8 cellular contexts compared by ENCODE assay signal in the genomic region with DNA sequence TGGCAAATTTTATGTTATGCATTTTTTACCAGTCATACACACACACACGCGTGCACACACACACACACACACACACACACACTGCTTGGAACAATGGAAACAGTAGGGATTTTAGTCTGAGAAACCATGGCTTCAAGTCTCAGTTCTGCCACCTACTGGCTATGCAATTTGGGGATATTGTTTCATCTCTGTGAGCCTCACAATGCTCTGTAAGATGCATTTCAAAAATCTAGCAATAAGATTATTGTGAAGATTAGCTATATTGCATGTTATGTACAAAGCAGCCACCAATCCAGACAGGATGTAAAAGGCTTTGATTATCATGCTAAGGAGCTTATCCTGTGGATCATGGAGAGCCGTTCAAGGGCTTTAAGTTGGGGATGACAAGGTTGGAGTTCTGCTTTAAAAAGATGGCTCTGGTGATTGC.
DNase-seq lines count a peak whose midpoint lies in the region; ATAC-seq lines count a peak whose summit lies in the region.

No MANE protein-coding gene starts in this region.

- in situ Hi-C loops in Caki2 (cut with HindIII; ENCODE audit: low pct_unique_long_range_greater_than_20kb, low sequenced_read_pairs) = no loop called here

- no peak overlapping the region for H3K4me3 Mint-ChIP-seq in activated CD8-positive, alpha-beta memory T cell treated with anti-CD3 and anti-CD28 coated beads, Interleukin-2, amount 10 ng/mL, durations not matched to agents 7 days and 5 days

- no peaks in the 10 kb centered on the region for H3K9me3 Mint-ChIP-seq in activated CD8-positive, alpha-beta memory T cell treated with anti-CD3 and anti-CD28 coated beads, Interleukin-2, amount 10 ng/mL, durations not matched to agents 7 days and 5 days (ENCODE audit: low read depth)

- no peak overlapping the region for H3K4me3 ChIP-seq in H7 (ENCODE audit: insufficient read depth, low read depth, low read length)

- H3K27me3 ChIP-seq in H7 (ENCODE audit: control insufficient read depth, insufficient read depth, low read length) = no peaks in the 10 kb centered on the region

- no peaks in the 10 kb centered on the region for H3K36me3 ChIP-seq in H7 (replicated peaks; ENCODE audit: control insufficient read depth, insufficient read depth, low read length)

- ATAC-seq in activated CD8-positive, alpha-beta memory T cell treated with anti-CD3 and anti-CD28 coated beads, Interleukin-2, amount 10 ng/mL, durations not matched to agents 7 days and 5 days = no peak
- no peak for ATAC-seq in HG02588 (IDR thresholded peaks at IDR 0.05; ENCODE audit: unreplicated experiment)

- H3K27ac Mint-ChIP-seq in activated CD8-positive, alpha-beta memory T cell treated with anti-CD3 and anti-CD28 coated beads, Interleukin-2, amount 10 ng/mL, durations not matched to agents 7 days and 5 days = no peak overlapping the region

- H3K4me1 Mint-ChIP-seq in activated CD8-positive, alpha-beta memory T cell treated with anti-CD3 and anti-CD28 coated beads, Interleukin-2, amount 10 ng/mL, durations not matched to agents 7 days and 5 days = peaks cover 2% of the 10 kb centered on the region

- peaks cover 6% of the 10 kb centered on the region for H3K27me3 Mint-ChIP-seq in activated CD8-positive, alpha-beta memory T cell treated with anti-CD3 and anti-CD28 coated beads, Interleukin-2, amount 10 ng/mL, durations not matched to agents 7 days and 5 days

- no peaks in the 10 kb centered on the region for H3K36me3 Mint-ChIP-seq in activated CD8-positive, alpha-beta memory T cell treated with anti-CD3 and anti-CD28 coated beads, Interleukin-2, amount 10 ng/mL, durations not matched to agents 7 days and 5 days

- peak; percentile 22 for DNase-seq in Caki2 (ENCODE audit: low read depth)
- peak; percentile 51 for DNase-seq in H7
- DNase-seq in NCI-H69 (lab: John Stamatoyannopoulos, UW) = peak; percentile 60
- DNase-seq in cerebellar cortex (ENCODE audit: low spot score) = peak; percentile 24
- peak; percentile 40 for DNase-seq in mucosa of gallbladder (ENCODE audit: low spot score)
- no peak for DNase-seq in NK-92 (lab: John Stamatoyannopoulos, UW; ENCODE audit: unreplicated experiment)
- DNase-seq in activated CD8-positive, alpha-beta memory T cell treated with anti-CD3 and anti-CD28 coated beads, Interleukin-2, amount 10 ng/mL, durations not matched to agents 7 days and 5 days = no peak

- CTCF ChIA-PET in activated CD8-positive, alpha-beta memory T cell treated with anti-CD3 and anti-CD28 coated beads, Interleukin-2, amount 10 ng/mL, durations not matched to agents 7 days and 5 days (lab: Charles Lee) = interaction anchor here (0.8 kb wide), 1 partner anchor 41 kb away, joined by 3 read pairs; no protein-coding TSS in a partner anchor

Comparison
In these comparisons a context has a peak if more than half of its experiments do, and no peak if none do; other contexts are left out.
1. DNase-seq: peak in Caki2 (single experiment), H7 (single experiment), NCI-H69 (single experiment), cerebellar cortex (single experiment) and mucosa of gallbladder (single experiment); none in NK-92 (single experiment) and activated CD8-positive, alpha-beta memory T cell treated with anti-CD3 and anti-CD28 coated beads, Interleukin-2, amount 10 ng/mL, durations not matched to agents 7 days and 5 days (single experiment).